10 cellular contexts compared by ENCODE assay signal in genomic region chr1:217135987-217136894, GRCh38.
A peak's percentile ranks its signal among the peaks of the same experiment; 100 is the strongest.
DNase-seq lines count a peak whose midpoint lies in the region; ATAC-seq and TF ChIP-seq lines count a peak whose summit lies in the region.
"Had no signal": no experiment of that assay in that cellular context is flagged by ENCODE, and none has a peak within 500 bp of the region (broad histone marks: within the 10 kb centered on the region; RNA-seq: fewer than 3 reads in every experiment).

No MANE protein-coding gene starts in this region.

- peak overlapping the region in 1 of 9 donors; percentile 9 for H3K27ac Mint-ChIP-seq in naive thymus-derived CD4-positive, alpha-beta T cell

- no peak for ATAC-seq in PC-3
- ATAC-seq in naive thymus-derived CD4-positive, alpha-beta T cell: no peak

- CTCF ChIA-PET in PC-3 (lab: Charles Lee): no interaction called here
- CTCF ChIA-PET in naive thymus-derived CD4-positive, alpha-beta T cell (lab: Charles Lee): no interaction called here

- H3K9ac ChIP-seq in PC-3 (ENCODE audit: low read length) (no peak overlapping the region), skeletal muscle tissue (ENCODE audit: low read depth in 1 of 3, low read length in 3 of 3) (peak overlapping the region in 1 of 3 donors; percentile 68)

- peak overlapping the region; percentile 88 for H3K4me2 ChIP-seq in PC-3 (ENCODE audit: low read length)

- no peaks in the 10 kb centered on the region for H3K36me3 ChIP-seq in PC-3 (ENCODE audit: low read depth, low read length)
- H3K36me3 ChIP-seq in skeletal muscle tissue (ENCODE audit: control insufficient read depth in 3 of 3, insufficient read depth in 3 of 3, low read length in 3 of 3): no peaks in the 10 kb centered on the region
- H3K36me3 ChIP-seq in naive thymus-derived CD4-positive, alpha-beta T cell (ENCODE audit: control insufficient read depth in 2 of 3, insufficient read depth in 3 of 3, low read length in 3 of 3): no peaks in the 10 kb centered on the region

- H3K27ac ChIP-seq in PC-3 (ENCODE audit: low read length): no peak overlapping the region
- no peak overlapping the region for H3K27ac ChIP-seq in skeletal muscle tissue (ENCODE audit: low read depth, low read length)
- no peak overlapping the region for H3K27ac ChIP-seq in naive thymus-derived CD4-positive, alpha-beta T cell (ENCODE audit: low read depth, low read length)

- H3K4me3 ChIP-seq in PC-3 (ENCODE audit: low read length) (peak overlapping the region; percentile 69), iPS-18c (ENCODE audit: insufficient read depth, low read depth, low read length) (peak overlapping the region; percentile 61), skeletal muscle tissue (ENCODE audit: low read length in 3 of 3) (peak overlapping the region; percentile 62 to 75 (median 66))
- H3K4me3 ChIP-seq in naive thymus-derived CD4-positive, alpha-beta T cell (ENCODE audit: low read length): no peak overlapping the region

- no TSS peak for BruUV-seq in PC-3 (replicated peaks; lab: Mats Ljungman, UMichigan)

- H3K4me1 ChIP-seq in PC-3 (ENCODE audit: insufficient read depth, low read length): no peaks in the 10 kb centered on the region; the same call in 1 of the 2 replicates
- peaks cover 3 to 6% (median 4%) of the 10 kb centered on the region in 3 donors for H3K4me1 ChIP-seq in skeletal muscle tissue (ENCODE audit: control insufficient read depth in 3 of 3, insufficient read depth in 3 of 3, low read length in 3 of 3)
- no peaks in the 10 kb centered on the region for H3K4me1 ChIP-seq in naive thymus-derived CD4-positive, alpha-beta T cell (ENCODE audit: control insufficient read depth in 2 of 2, insufficient read depth in 2 of 2, low read length in 2 of 2)

- peaks cover 3 to 24% (median 8%) of the 10 kb centered on the region in 11 donors for H3K9me3 Mint-ChIP-seq in naive thymus-derived CD4-positive, alpha-beta T cell

- intact Hi-C loops in PC-3 (cut with micrococcal nuclease): no loop called here
- intact Hi-C loops in naive thymus-derived CD4-positive, alpha-beta T cell (cut with micrococcal nuclease): loop anchor here in 1 of 2 donors (10.0 kb wide), 1 partner anchor 1029 kb away; no protein-coding TSS in a partner anchor

- peak; percentile 55 for DNase-seq in DMS153 treated with DMSO at 0.1 percent for 48 hours (lab: John Stamatoyannopoulos, UW; ENCODE audit: unreplicated experiment)
- DNase-seq in DMS153 (lab: John Stamatoyannopoulos, UW): no peak
- DNase-seq in PC-3: no peak
- DNase-seq in pons (ENCODE audit: low spot score): no peak
- DNase-seq in DMS79 (lab: John Stamatoyannopoulos, UW): no peak
- no peak for DNase-seq in naive thymus-derived CD4-positive, alpha-beta T cell
- DNase-seq: activated CD8-positive, alpha-beta memory T cell treated with anti-CD3 and anti-CD28 coated beads, Interleukin-2, amount 50 U/mL, for 4 hours; NCI-H187 had no signal

- TF ChIP-seq CTCF in PC-3 (conservative IDR thresholded peaks at IDR 0.05; ENCODE audit: low read depth, low read length): no peak

- H3K4me3 Mint-ChIP-seq in naive thymus-derived CD4-positive, alpha-beta T cell: peak overlapping the region in 1 of 10 donors; percentile 41

- peak overlapping the region; percentile 90 for H2AFZ ChIP-seq in PC-3 (ENCODE audit: low read length)

- peaks cover 0 to 11% (median 3%) of the 10 kb centered on the region in 7 donors for H3K4me1 Mint-ChIP-seq in naive thymus-derived CD4-positive, alpha-beta T cell

- POLR2A ChIA-PET in PC-3 (lab: Charles Lee; ENCODE audit: unreplicated experiment): no interaction called here
- POLR2A ChIA-PET in naive thymus-derived CD4-positive, alpha-beta T cell (lab: Charles Lee): no interaction called here

- no peaks in the 10 kb centered on the region for H3K9me2 ChIP-seq in PC-3 (replicated peaks; ENCODE audit: low read length)

- H3K9me3 ChIP-seq in PC-3 (ENCODE audit: low read length) (no peaks in the 10 kb centered on the region), iPS-18c (ENCODE audit: control insufficient read depth, insufficient read depth, low read length) (no peaks in the 10 kb centered on the region), skeletal muscle tissue (ENCODE audit: control insufficient read depth in 3 of 3, low read length in 3 of 3) (no peaks in the 10 kb centered on the region)
- no peaks in the 10 kb centered on the region for H3K9me3 ChIP-seq in naive thymus-derived CD4-positive, alpha-beta T cell (ENCODE audit: control insufficient read depth in 2 of 3, low read length in 3 of 3)

- no peaks in the 10 kb centered on the region for H3F3A ChIP-seq in PC-3 (ENCODE audit: low read length, unreplicated experiment)

- H3K27me3 Mint-ChIP-seq in naive thymus-derived CD4-positive, alpha-beta T cell: peaks cover 71 to 90% (median 79%) of the 10 kb centered on the region in 5 donors

- H3K79me2 ChIP-seq in PC-3 (ENCODE audit: low read length): no peaks in the 10 kb centered on the region

- H3K36me3 Mint-ChIP-seq in naive thymus-derived CD4-positive, alpha-beta T cell: peaks cover 0 to 12% (median 0%) of the 10 kb centered on the region in 5 donors

- H3K27me3 ChIP-seq in PC-3 (ENCODE audit: low read length): peaks cover 19% of the 10 kb centered on the region; the same call in 1 of the 2 replicates
- H3K27me3 ChIP-seq in skeletal muscle tissue (ENCODE audit: control insufficient read depth in 3 of 3, insufficient read depth in 3 of 3, low read length in 3 of 3): peaks cover 25 to 51% (median 27%) of the 10 kb centered on the region in 3 donors
- no peaks in the 10 kb centered on the region for H3K27me3 ChIP-seq in naive thymus-derived CD4-positive, alpha-beta T cell (ENCODE audit: control insufficient read depth in 2 of 2, insufficient read depth in 2 of 2, low read length in 2 of 2)

- H4K20me1 ChIP-seq in PC-3 (ENCODE audit: low read length): no peaks in the 10 kb centered on the region
